ENCODE assay signal across 17 cellular contexts in genomic region chr16:67773569-67774456, GRCh38. TPM values are rescaled to one million over a fixed set of nuclear protein-coding genes. Genes with fewer than 3 reads are reported as not detected.
A peak's percentile ranks its signal among the peaks of the same experiment; 100 is the strongest.
DNase-seq lines count a peak whose midpoint lies in the region; ATAC-seq and TF ChIP-seq lines count a peak whose summit lies in the region.
"Had no signal": no experiment of that assay in that cellular context is flagged by ENCODE, and none has a peak within 500 bp of the region (broad histone marks: within the 10 kb centered on the region; RNA-seq: fewer than 3 reads in every experiment).

No MANE protein-coding gene starts in this region.

- TF ChIP-seq CTCF in breast epithelium (IDR thresholded peaks at IDR 0.05): no peak
- TF ChIP-seq CTCF in mammary epithelial cell (conservative IDR thresholded peaks at IDR 0.05 in 1 of 2, IDR thresholded peaks at IDR 0.05 in 1 of 2; ENCODE audit: extremely low read depth in 1 of 2, insufficient read depth in 1 of 2, low read depth in 1 of 2, low read length in 2 of 2): no peak
- no peak for TF ChIP-seq CTCF in gastroesophageal sphincter (IDR thresholded peaks at IDR 0.05)
- TF ChIP-seq CTCF in nephron progenitor cell (IDR thresholded peaks at IDR 0.05): no peak
- no peak for TF ChIP-seq CTCF in GM13976 (IDR thresholded peaks at IDR 0.05; ENCODE audit: borderline replicate concordance, control extremely low read depth, extremely low read depth, insufficient read depth, missing control alignments)
- TF ChIP-seq CTCF in A673 (conservative IDR thresholded peaks at IDR 0.05; ENCODE audit: low read depth, low read length): no peak

- H3K27me3 Mint-ChIP-seq in nephron progenitor cell (ENCODE audit: low read depth, poor library complexity): no peaks in the 10 kb centered on the region
- H3K27me3 Mint-ChIP-seq: dendritic cell treated with granulocyte-macrophage colony-stimulating factor and Interleukin-4, amounts not matched to agents 40 ng/mL and 50 ng/mL, for 4 days; naive B cell had no signal

- H3K27me3 ChIP-seq in breast epithelium (no peaks in the 10 kb centered on the region), mammary epithelial cell (ENCODE audit: insufficient read depth, low read length) (no peaks in the 10 kb centered on the region), gastroesophageal sphincter (no peaks in the 10 kb centered on the region), A673 (replicated peaks; ENCODE audit: insufficient read depth, low read depth, low read length, poor library complexity) (no peaks in the 10 kb centered on the region)
- H3K27me3 ChIP-seq: foreskin keratinocyte, Peyer's patch had no signal

- in situ Hi-C loops in mammary epithelial cell (cut with MboI; ENCODE audit: low sequenced_read_pairs in 2 of 2): no loop called here
- in situ Hi-C loops in GM13976 (cut with MboI; ENCODE audit: low sequenced_read_pairs, unreplicated experiment): no loop called here

- BruUV-seq in mammary epithelial cell (replicated peaks; lab: Mats Ljungman, UMichigan): no TSS peak
- no TSS peak for BruUV-seq in A673 (replicated peaks; lab: Mats Ljungman, UMichigan)

- H3K36me3 Mint-ChIP-seq in nephron progenitor cell (ENCODE audit: low read depth): peaks cover 54% of the 10 kb centered on the region

- POLR2A ChIA-PET in A673 (lab: Charles Lee; ENCODE audit: low non-redundant PET): no interaction called here

- H4K20me1 ChIP-seq in mammary epithelial cell (ENCODE audit: insufficient read depth, low read length): no peaks in the 10 kb centered on the region

- peaks cover 45% of the 10 kb centered on the region for H3K4me1 Mint-ChIP-seq in nephron progenitor cell

- WGBS in mammary epithelial cell (ENCODE audit: low coverage, missing lambda C conversion rate): 83% methylated on average over 6 of the region's 6 CpGs
- WGBS in gastroesophageal sphincter (ENCODE audit: low coverage in 1 of 2), 2 donors: 35 to 38% methylated on average over 3 to 5 of the region's 6 CpGs

- TF ChIP-seq POLR2A in breast epithelium (IDR thresholded peaks at IDR 0.05): no peak
- TF ChIP-seq POLR2A in gastroesophageal sphincter (IDR thresholded peaks at IDR 0.05): no peak

- no peak overlapping the region for H3K4me3 Mint-ChIP-seq in nephron progenitor cell
- H3K4me3 Mint-ChIP-seq: dendritic cell treated with granulocyte-macrophage colony-stimulating factor and Interleukin-4, amounts not matched to agents 40 ng/mL and 50 ng/mL, for 4 days; naive B cell had no signal

- H3K9me3 Mint-ChIP-seq in nephron progenitor cell: peaks cover 5% of the 10 kb centered on the region
- H3K9me3 Mint-ChIP-seq: dendritic cell treated with granulocyte-macrophage colony-stimulating factor and Interleukin-4, amounts not matched to agents 40 ng/mL and 50 ng/mL, for 4 days; naive B cell had no signal

- peak overlapping the region; percentile 77 for H3K27ac Mint-ChIP-seq in nephron progenitor cell
- H3K27ac Mint-ChIP-seq: dendritic cell treated with granulocyte-macrophage colony-stimulating factor and Interleukin-4, amounts not matched to agents 40 ng/mL and 50 ng/mL, for 4 days had no signal

- peaks cover 24% of the 10 kb centered on the region for H3K79me2 ChIP-seq in mammary epithelial cell (ENCODE audit: insufficient read depth, low read length)

- H2AFZ ChIP-seq in mammary epithelial cell (ENCODE audit: low read depth, low read length): no peak overlapping the region
- H2AFZ ChIP-seq: GM23248 had no signal

- intact Hi-C loops in breast epithelium (cut with DNase I; ENCODE audit: low total_unique reads): no loop called here
- intact Hi-C loops in mammary epithelial cell (cut with micrococcal nuclease): no loop called here
- intact Hi-C loops in A673 (cut with micrococcal nuclease; ENCODE audit: unreplicated experiment): no loop called here

- no peak overlapping the region for H3K9ac ChIP-seq in mammary epithelial cell (ENCODE audit: insufficient read depth, low read length)
- H3K9ac ChIP-seq: GM23248 had no signal

- ATAC-seq in gastroesophageal sphincter: no peak
- ATAC-seq in GM21360 (IDR thresholded peaks at IDR 0.05; ENCODE audit: unreplicated experiment): no peak
- ATAC-seq: foreskin keratinocyte had no signal

- dilution Hi-C loops in mammary epithelial cell (cut with HindIII; ENCODE audit: low sequenced_read_pairs): no loop called here

- H3K36me3 ChIP-seq in breast epithelium: no peaks in the 10 kb centered on the region
- H3K36me3 ChIP-seq in mammary epithelial cell (ENCODE audit: insufficient read depth, low read length): no peaks in the 10 kb centered on the region
- peaks cover 0 to 25% of the 10 kb centered on the region in 2 donors for H3K36me3 ChIP-seq in gastroesophageal sphincter
- no peaks in the 10 kb centered on the region for H3K36me3 ChIP-seq in A673 (ENCODE audit: insufficient read depth, low read length, poor library complexity, severe bottlenecking)

- H3K4me2 ChIP-seq in mammary epithelial cell (ENCODE audit: insufficient read depth, low read depth, low read length): no peak overlapping the region
- H3K4me2 ChIP-seq: A549 had no signal

- no peaks in the 10 kb centered on the region for H3K4me1 ChIP-seq in breast epithelium
- H3K4me1 ChIP-seq in mammary epithelial cell (ENCODE audit: insufficient read depth, low read length): no peaks in the 10 kb centered on the region
- H3K4me1 ChIP-seq in gastroesophageal sphincter: peaks cover 2 to 26% (median 15%) of the 10 kb centered on the region in 3 donors
- H3K4me1 ChIP-seq in A673 (ENCODE audit: insufficient read depth, low read length, poor library complexity, severe bottlenecking): peaks cover 6% of the 10 kb centered on the region
- H3K4me1 ChIP-seq: A549, foreskin keratinocyte had no signal

- H3K4me3 ChIP-seq in breast epithelium (no peak overlapping the region), mammary epithelial cell (replicated peaks in 1 of 3; ENCODE audit: insufficient read depth in 1 of 3, low read depth in 2 of 3, low read length in 3 of 3) (no peak overlapping the region), gastroesophageal sphincter (no peak overlapping the region), A673 (ENCODE audit: low read depth, low read length, poor library complexity, severe bottlenecking) (no peak overlapping the region)
- H3K4me3 ChIP-seq: A549, GM23248, Peyer's patch had no signal

- CTCF ChIA-PET in mammary epithelial cell (lab: Charles Lee; ENCODE audit: low non-redundant PET): no interaction called here
- CTCF ChIA-PET in A673 (lab: Charles Lee): no interaction called here

- no peak for DNase-seq in breast epithelium (ENCODE audit: low spot score in 2 of 2)
- no peak for DNase-seq in mammary epithelial cell
- peak; percentile 4 for DNase-seq in nephron progenitor cell
- DNase-seq in GM13976 (ENCODE audit: low spot score): no peak
- DNase-seq in A673 (ENCODE audit: low spot score): no peak
- DNase-seq in activated T-cell treated with anti-CD3 and anti-CD28 coated beads, Interleukin-2, amount 50 U/mL, for 1 hour: no peak
- DNase-seq: activated CD4-positive, CD25-positive, alpha-beta regulatory T cell treated with anti-CD3 and anti-CD28 coated beads, Interleukin-2, amount 50 U/mL, for 72 hours; activated T-cell treated with anti-CD3 and anti-CD28 coated beads for 4 hours; foreskin keratinocyte; GM23248; naive B cell; Peyer's patch; T-helper 1 cell had no signal

- TF ChIP-seq EP300 in gastroesophageal sphincter (IDR thresholded peaks at IDR 0.05): no peak

- H3K9me3 ChIP-seq in breast epithelium (no peaks in the 10 kb centered on the region), mammary epithelial cell (replicated peaks; ENCODE audit: insufficient read depth, low read length) (no peaks in the 10 kb centered on the region), gastroesophageal sphincter (no peaks in the 10 kb centered on the region), A673 (ENCODE audit: low read depth, low read length, poor library complexity, severe bottlenecking) (no peaks in the 10 kb centered on the region)
- H3K9me3 ChIP-seq: A549, Peyer's patch had no signal

- H3K27ac ChIP-seq in breast epithelium: peak overlapping the region; percentile 40 to 57
- no peak overlapping the region for H3K27ac ChIP-seq in mammary epithelial cell (ENCODE audit: insufficient read depth, low read depth, low read length)
- H3K27ac ChIP-seq in gastroesophageal sphincter: peak overlapping the region in 3 of 4 donors; percentile 15 to 42 (median 20)
- H3K27ac ChIP-seq in A673 (ENCODE audit: low read depth, low read length, poor library complexity, severe bottlenecking): no peak overlapping the region
- H3K27ac ChIP-seq: A549, foreskin keratinocyte, GM23248, Peyer's patch had no signal

RNA-seq across cellular contexts. Expression of gene RANBP10, which starts 32.5 kb away (rescaled TPM):
- total RNA-seq in breast epithelium (10 to 100 TPM in 2 of 3 donors, 1 to 10 TPM in 1; 7.7 to 13.2 (median 13.1) TPM), mammary epithelial cell (10 to 100 TPM in 1 of 2 donors, 1 to 10 TPM in 1; 5.5 to 15.3 TPM), gastroesophageal sphincter (10 to 100 TPM in 1 of 4 donors, 1 to 10 TPM in 3; 6.0 to 12.3 (median 8.4) TPM), A673 (2021) (27.1 and 28.0 TPM in 2 replicates)
- polyA plus RNA-seq in mammary epithelial cell: 9.4 TPM
- polyA minus RNA-seq in mammary epithelial cell: 18.5 TPM

RNA-seq across cellular contexts. Expression of gene TSNAXIP1, which starts 32.9 kb away (rescaled TPM):
- total RNA-seq in breast epithelium (1 to 10 TPM; 1.1 to 4.2 (median 3.9) TPM), mammary epithelial cell (under 1 TPM; 0.33 to 0.99 TPM), gastroesophageal sphincter (1 to 10 TPM in 3 of 4 donors, under 1 TPM in 1; 0.89 to 2.4 (median 1.6) TPM), A673 (2021) (1.0 and 1.6 TPM in 2 replicates)
- polyA plus RNA-seq in mammary epithelial cell: 0.51 TPM
- not detected for polyA minus RNA-seq in mammary epithelial cell

RNA-seq across cellular contexts. Expression of gene GFOD2, which starts 54.7 kb away (rescaled TPM):
- 10 to 100 TPM; 11.4 to 22.0 (median 21.4) TPM for total RNA-seq in breast epithelium
- total RNA-seq in mammary epithelial cell: 10 to 100 TPM; 16.6 to 17.7 TPM
- polyA plus RNA-seq in mammary epithelial cell: 15.0 TPM
- polyA minus RNA-seq in mammary epithelial cell: 3.0 TPM
- 10 to 100 TPM; 16.3 to 24.9 (median 20.1) TPM for total RNA-seq in gastroesophageal sphincter
- total RNA-seq in A673 (2021): 22.6 and 25.1 TPM in 2 replicates

Comparison
In these comparisons a context has a peak if more than half of its experiments do, and no peak if none do; other contexts are left out.
1. H3K27ac ChIP-seq: peak in breast epithelium (2 of 2) and gastroesophageal sphincter (3 of 4); none in mammary epithelial cell (single experiment) and A673 (single experiment).